ENCODE assay signal across 8 cellular contexts in the genomic region with DNA sequence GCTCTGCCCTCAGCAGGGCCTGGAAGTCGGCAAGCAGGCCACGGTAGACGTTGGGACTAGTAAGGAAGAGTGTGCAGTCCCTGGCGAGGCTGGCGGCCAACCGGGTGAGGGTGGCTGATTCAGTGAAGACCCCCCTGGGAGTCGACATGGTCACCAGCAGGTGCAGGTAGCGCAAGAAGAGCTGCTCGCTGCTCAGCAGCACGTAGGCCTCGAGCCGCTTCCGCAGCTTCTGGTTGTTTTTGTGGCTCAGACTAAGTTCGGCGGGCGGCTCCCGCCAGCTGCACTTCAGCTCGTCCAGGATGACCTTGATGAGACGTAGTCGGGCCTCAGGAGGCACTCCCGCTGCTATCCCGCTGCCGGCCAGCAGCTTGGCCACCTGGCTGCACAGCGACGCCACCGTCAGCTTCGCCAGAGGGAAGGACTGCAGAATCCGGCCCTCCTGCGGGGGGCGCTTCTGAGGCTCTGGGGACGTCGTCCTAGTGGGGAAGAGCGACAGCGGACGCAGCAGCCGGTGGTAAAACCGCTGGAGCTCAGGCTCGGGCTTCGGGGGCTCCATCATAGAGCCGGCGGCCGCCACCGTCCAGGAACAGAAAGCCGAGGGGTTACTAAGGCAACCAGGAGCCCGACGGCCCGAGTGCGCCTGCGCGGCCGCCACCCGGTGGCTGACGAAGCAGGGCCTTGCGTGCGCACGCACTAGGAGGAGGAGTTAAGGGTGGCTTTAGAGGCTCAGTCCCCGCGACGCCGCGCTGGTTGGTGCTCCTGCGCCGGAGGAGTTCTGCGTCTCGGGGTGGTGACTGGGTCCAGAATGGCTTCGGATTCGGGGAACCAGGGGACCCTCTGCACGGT. TPM values are rescaled to one million over a fixed set of nuclear protein-coding genes. Genes with fewer than 3 reads are reported as not detected.
DNase-seq lines count a peak whose midpoint lies in the region; ATAC-seq and TF ChIP-seq lines count a peak whose summit lies in the region.

Gene CCDC87, minus strand, starts transcription at position 607 of the 846 bp plus-strand sequence. Its CDS starts 48 bp downstream, at position 559.
Gene CCS, plus strand, starts transcription at position 729 of the 846 bp plus-strand sequence. Its CDS starts 77 bp downstream, at position 806.

- H2AFZ ChIP-seq in parathyroid adenoma = peak within 1 kb of the TSS; percentile 95

- no peaks in the 10 kb centered on the region for H3K36me3 Mint-ChIP-seq in activated naive CD8-positive, alpha-beta T cell

- TF ChIP-seq EP300 in tibial nerve (IDR thresholded peaks at IDR 0.05) = peak; percentile 98

- 13 to 22% methylated on average over 40 to 63 of the region's 68 CpGs for WGBS in tibial nerve, 2 donors

- H3K9ac ChIP-seq in SK-N-MC (ENCODE audit: insufficient read length) = peak within 1 kb of the TSS; percentile 90
- H3K9ac ChIP-seq in parathyroid adenoma = peak within 1 kb of the TSS; percentile 37

- H3K4me3 ChIP-seq in SK-N-MC = peak within 1 kb of the TSS; percentile 81
- H3K4me3 ChIP-seq in parathyroid adenoma (ENCODE audit: low read depth, low read length) = peak within 1 kb of the TSS; percentile 91
- peak within 1 kb of the TSS; percentile 37 to 74 (median 66) for H3K4me3 ChIP-seq in tibial nerve

- no peaks in the 10 kb centered on the region for H3K27me3 Mint-ChIP-seq in activated naive CD8-positive, alpha-beta T cell

- H3K36me3 ChIP-seq in SK-N-MC (ENCODE audit: insufficient read depth, low read length) (no peaks in the 10 kb centered on the region), parathyroid adenoma (ENCODE audit: control insufficient read depth, insufficient read depth, low read length) (no peaks in the 10 kb centered on the region), tibial nerve (no peaks in the 10 kb centered on the region)

- peak within 1 kb of the TSS; percentile 93 for H3K4me2 ChIP-seq in parathyroid adenoma (ENCODE audit: low read length)

- ATAC-seq in HG02588 (IDR thresholded peaks at IDR 0.05; ENCODE audit: unreplicated experiment) = peak; percentile 87

- no peaks in the 10 kb centered on the region for H3K27me3 ChIP-seq in parathyroid adenoma (ENCODE audit: control insufficient read depth, insufficient read depth, low read length)
- no peaks in the 10 kb centered on the region for H3K27me3 ChIP-seq in tibial nerve

- H3K4me3 Mint-ChIP-seq in activated naive CD8-positive, alpha-beta T cell = peak within 1 kb of the TSS; percentile 100

- H3K4me1 Mint-ChIP-seq in activated naive CD8-positive, alpha-beta T cell (ENCODE audit: low read depth) = peaks cover 37% of the 10 kb centered on the region

- peaks cover 6% of the 10 kb centered on the region for H3K4me1 ChIP-seq in parathyroid adenoma
- H3K4me1 ChIP-seq in tibial nerve = peaks cover 0 to 38% (median 26%) of the 10 kb centered on the region in 4 donors

- H3K27ac ChIP-seq in SK-N-MC (0 out of 2 replicates have a peak within 1 kb of the TSS, but pooled peaks have one; percentile 8), parathyroid adenoma (peak within 1 kb of the TSS; percentile 65), tibial nerve (peak within 1 kb of the TSS; percentile 33 to 89 (median 86))

- peak within 1 kb of the TSS; percentile 99 for H3K27ac Mint-ChIP-seq in activated naive CD8-positive, alpha-beta T cell

- no peaks in the 10 kb centered on the region for H3K9me3 Mint-ChIP-seq in activated naive CD8-positive, alpha-beta T cell (ENCODE audit: low read depth)

- intact Hi-C loops in head of caudate nucleus (cut with DNase I) = no loop called here

- peaks cover 8% of the 10 kb centered on the region for H3K79me2 ChIP-seq in parathyroid adenoma

- DNase-seq in NCI-H1048 (lab: John Stamatoyannopoulos, UW) (peak; percentile 91), SK-N-MC (ENCODE audit: low read depth, low spot score) (peak; percentile 51), head of caudate nucleus (peak; percentile 94 to 99 (median 98)), tibial nerve (ENCODE audit: low spot score in 2 of 2) (peak; percentile 95 to 97)

- no peaks in the 10 kb centered on the region for H3K9me3 ChIP-seq in SK-N-MC (ENCODE audit: low read depth, low read length)
- no peaks in the 10 kb centered on the region for H3K9me3 ChIP-seq in parathyroid adenoma (ENCODE audit: control insufficient read depth, low read length)
- no peaks in the 10 kb centered on the region for H3K9me3 ChIP-seq in tibial nerve

- peak; percentile 95 for TF ChIP-seq POLR2A in GM10847 (IDR thresholded peaks at IDR 0.05; ENCODE audit: extremely low read depth, insufficient read length)
- peak; percentile 79 to 91 for TF ChIP-seq POLR2A in tibial nerve (IDR thresholded peaks at IDR 0.05)

- TF ChIP-seq CTCF in parathyroid adenoma (IDR thresholded peaks at IDR 0.05) = peak; percentile 43
- TF ChIP-seq CTCF in tibial nerve (IDR thresholded peaks at IDR 0.05) = peak; percentile 56 to 90 (median 75)

RNA-seq across cellular contexts. Expression of gene CCDC87, which starts in this region (rescaled TPM):
- 1 to 10 TPM in 1 of 4 donors, under 1 TPM in 2, not detected in 1; 0.21 to 1.1 (median 0.30) TPM for total RNA-seq in tibial nerve

RNA-seq across cellular contexts. Expression of gene CCS, which starts in this region (rescaled TPM):
- total RNA-seq in tibial nerve = 10 to 100 TPM; 33.4 to 54.0 (median 48.6) TPM

Comparison
In these comparisons a context has a peak if more than half of its experiments do, and no peak if none do; other contexts are left out.
1. Peak in every context shown above with its lines: DNase-seq, ATAC-seq, H3K4me3 ChIP-seq and H3K27ac ChIP-seq.
2. H3K27ac ChIP-seq: peak in every context shown above with its lines; median percentile 86 in tibial nerve; 65 in parathyroid adenoma; 8 in SK-N-MC.